ENCODE assay signal across 8 cellular contexts in the genomic region with DNA sequence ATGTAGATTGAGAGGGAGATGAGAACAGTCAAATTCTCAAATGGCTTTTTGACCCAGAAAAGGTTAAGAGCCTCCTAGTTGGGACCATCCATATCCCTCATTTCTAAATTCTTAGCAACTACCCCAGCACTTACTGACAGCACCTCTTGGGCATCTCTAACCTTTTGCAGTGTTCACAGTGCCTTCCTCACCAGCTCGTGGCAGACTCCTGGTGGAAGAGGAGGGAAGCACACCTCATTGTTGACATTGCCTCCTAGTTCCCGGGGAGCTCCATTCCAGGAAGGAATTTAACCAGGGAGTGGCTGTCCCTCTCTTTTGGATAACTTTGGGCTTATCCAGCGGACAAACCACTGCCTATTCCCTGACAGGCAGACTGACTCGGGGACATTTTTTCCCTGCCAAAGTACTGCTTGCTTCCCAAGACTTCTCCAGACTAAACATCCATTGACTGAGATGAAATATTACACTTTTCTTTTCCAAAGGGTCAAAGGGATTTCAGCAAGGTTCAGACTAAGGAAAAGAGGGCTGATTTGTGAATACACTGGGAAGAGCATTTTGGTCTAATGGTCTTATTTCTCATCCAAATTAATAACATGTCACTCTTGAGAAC. TPM values are rescaled to one million over a fixed set of nuclear protein-coding genes. Genes with fewer than 3 reads are reported as not detected.
DNase-seq lines count a peak whose midpoint lies in the region; ATAC-seq and TF ChIP-seq lines count a peak whose summit lies in the region.

No MANE protein-coding gene starts in this region.

- no peak overlapping the region for H3K4me3 ChIP-seq in tibial artery

- H3K9me3 Mint-ChIP-seq in activated CD8-positive, alpha-beta memory T cell treated with anti-CD3 and anti-CD28 coated beads, Interleukin-2, amount 10 ng/mL, durations not matched to agents 7 days and 5 days (ENCODE audit: low read depth) = no peaks in the 10 kb centered on the region
- no peaks in the 10 kb centered on the region for H3K9me3 Mint-ChIP-seq in nephron

- no peaks in the 10 kb centered on the region for H3K36me3 Mint-ChIP-seq in activated CD8-positive, alpha-beta memory T cell treated with anti-CD3 and anti-CD28 coated beads, Interleukin-2, amount 10 ng/mL, durations not matched to agents 7 days and 5 days
- no peaks in the 10 kb centered on the region for H3K36me3 Mint-ChIP-seq in nephron (ENCODE audit: low read depth)

- intact Hi-C loops in tibial artery (cut with DNase I; ENCODE audit: low total_unique reads) = loop anchor here (5.0 kb wide), 1 partner anchor 96 kb away; no protein-coding TSS in a partner anchor

- DNase-seq in ELF-1 (ENCODE audit: low read depth, low spot score) = peak; percentile 90
- DNase-seq in NCI-H748 treated with DMSO at 0.1 percent for 48 hours (lab: John Stamatoyannopoulos, UW) = peak; percentile 11
- peak; percentile 65 for DNase-seq in activated CD8-positive, alpha-beta memory T cell treated with anti-CD3 and anti-CD28 coated beads, Interleukin-2, amount 10 ng/mL, durations not matched to agents 7 days and 5 days
- DNase-seq in erythroblast (lab: John Stamatoyannopoulos, UW) = peak; percentile 64 to 76
- peak; percentile 40 to 72 for DNase-seq in tibial artery

- H3K9me3 ChIP-seq in tibial artery = no peaks in the 10 kb centered on the region

- peaks cover 0 to 20% (median 9%) of the 10 kb centered on the region in 4 donors for H3K4me1 ChIP-seq in tibial artery

- no peaks in the 10 kb centered on the region for H3K36me3 ChIP-seq in tibial artery

- peaks cover 18% of the 10 kb centered on the region for H3K4me1 Mint-ChIP-seq in activated CD8-positive, alpha-beta memory T cell treated with anti-CD3 and anti-CD28 coated beads, Interleukin-2, amount 10 ng/mL, durations not matched to agents 7 days and 5 days
- peaks cover 31% of the 10 kb centered on the region for H3K4me1 Mint-ChIP-seq in nephron

- CTCF ChIA-PET in activated CD8-positive, alpha-beta memory T cell treated with anti-CD3 and anti-CD28 coated beads, Interleukin-2, amount 10 ng/mL, durations not matched to agents 7 days and 5 days (lab: Charles Lee) = interaction anchor here (0.8 to 3.9 kb wide), 16 partner anchors 9 to 207 kb away, joined by 3 to 59 read pairs (median 4); a partner anchor contains a TSS

- ATAC-seq in HG03354 (IDR thresholded peaks at IDR 0.05; ENCODE audit: poor library complexity, severe bottlenecking, unreplicated experiment) = peak; percentile 65
- peak; percentile 81 for ATAC-seq in activated CD8-positive, alpha-beta memory T cell treated with anti-CD3 and anti-CD28 coated beads, Interleukin-2, amount 10 ng/mL, durations not matched to agents 7 days and 5 days
- ATAC-seq in GM21526 (IDR thresholded peaks at IDR 0.05; ENCODE audit: low FRiP score, unreplicated experiment) = no peak

- no peak overlapping the region for H3K27ac ChIP-seq in tibial artery

- H3K27me3 ChIP-seq in tibial artery = no peaks in the 10 kb centered on the region

- no peak overlapping the region for H3K4me3 Mint-ChIP-seq in activated CD8-positive, alpha-beta memory T cell treated with anti-CD3 and anti-CD28 coated beads, Interleukin-2, amount 10 ng/mL, durations not matched to agents 7 days and 5 days
- H3K4me3 Mint-ChIP-seq in nephron = no peak overlapping the region

- TF ChIP-seq POLR2A in erythroblast (IDR thresholded peaks at IDR 0.05; ENCODE audit: low read length) = no peak

- TF ChIP-seq CTCF in nephron (IDR thresholded peaks at IDR 0.05; ENCODE audit: unreplicated experiment in 3 of 3) (peak; percentile 72 to 76 (median 75)), tibial artery (IDR thresholded peaks at IDR 0.05) (peak; percentile 67 to 73)

- no peaks in the 10 kb centered on the region for H3K27me3 Mint-ChIP-seq in activated CD8-positive, alpha-beta memory T cell treated with anti-CD3 and anti-CD28 coated beads, Interleukin-2, amount 10 ng/mL, durations not matched to agents 7 days and 5 days
- H3K27me3 Mint-ChIP-seq in nephron (ENCODE audit: low read depth) = no peaks in the 10 kb centered on the region

- no peak overlapping the region for H3K27ac Mint-ChIP-seq in activated CD8-positive, alpha-beta memory T cell treated with anti-CD3 and anti-CD28 coated beads, Interleukin-2, amount 10 ng/mL, durations not matched to agents 7 days and 5 days
- peak overlapping the region; percentile 1 to 30 (median 12) for H3K27ac Mint-ChIP-seq in nephron

RNA-seq across cellular contexts. Expression of a gene that starts 9.0 kb away (rescaled TPM):
- not detected for total RNA-seq in activated CD8-positive, alpha-beta memory T cell treated with anti-CD3 and anti-CD28 coated beads, Interleukin-2, amount 10 ng/mL, durations not matched to agents 7 days and 5 days

RNA-seq across cellular contexts. Expression of a gene that starts 55.0 kb away (rescaled TPM):
- total RNA-seq in activated CD8-positive, alpha-beta memory T cell treated with anti-CD3 and anti-CD28 coated beads, Interleukin-2, amount 10 ng/mL, durations not matched to agents 7 days and 5 days = 10 to 100 TPM; 11.8 to 13.8 TPM

Comparison
In these comparisons a context has a peak if more than half of its experiments do, and no peak if none do; other contexts are left out.
1. DNase-seq: peak in every context shown above with its lines; median percentile 90 in ELF-1; 70 in erythroblast; 65 in activated CD8-positive, alpha-beta memory T cell treated with anti-CD3 and anti-CD28 coated beads, Interleukin-2, amount 10 ng/mL, durations not matched to agents 7 days and 5 days; 56 in tibial artery; 11 in NCI-H748 treated with DMSO at 0.1 percent for 48 hours.